In genomic region chr4:31234494-31234893, GRCh38 we compare ENCODE assay signal across 13 cellular contexts.
DNase-seq lines count a peak whose midpoint lies in the region; ATAC-seq and TF ChIP-seq lines count a peak whose summit lies in the region.
"Had no signal": no experiment of that assay in that cellular context is flagged by ENCODE, and none has a peak within 500 bp of the region (broad histone marks: within the 10 kb centered on the region; RNA-seq: fewer than 3 reads in every experiment).

No MANE protein-coding gene starts in this region.

- peak overlapping the region; percentile 11; the same call in 1 of the 2 replicates for H3K27ac Mint-ChIP-seq in WTC11
- H3K27ac Mint-ChIP-seq in effector memory CD8-positive, alpha-beta T cell: no peak overlapping the region
- H3K27ac Mint-ChIP-seq in activated naive CD8-positive, alpha-beta T cell treated with anti-CD3 and anti-CD28 coated beads for 36 hours: no peak overlapping the region
- H3K27ac Mint-ChIP-seq: activated naive CD8-positive, alpha-beta T cell treated with anti-CD3 and anti-CD28 coated beads, Interleukin-2, amount 10 ng/mL, durations not matched to agents 7 days and 5 days had no signal

- no peaks in the 10 kb centered on the region for H3K27me3 Mint-ChIP-seq in WTC11 (ENCODE audit: low read depth)
- no peaks in the 10 kb centered on the region for H3K27me3 Mint-ChIP-seq in effector memory CD8-positive, alpha-beta T cell
- H3K27me3 Mint-ChIP-seq in activated naive CD8-positive, alpha-beta T cell treated with anti-CD3 and anti-CD28 coated beads for 36 hours: no peaks in the 10 kb centered on the region
- H3K27me3 Mint-ChIP-seq: activated naive CD8-positive, alpha-beta T cell treated with anti-CD3 and anti-CD28 coated beads, Interleukin-2, amount 10 ng/mL, durations not matched to agents 7 days and 5 days had no signal

- POLR2A ChIA-PET in WTC11 (lab: Charles Lee): interaction anchor here (0.7 kb wide), 1 partner anchor 25 kb away, joined by 4 read pairs; no protein-coding TSS in a partner anchor

- H3K9me3 Mint-ChIP-seq in WTC11: peaks cover 20% of the 10 kb centered on the region
- H3K9me3 Mint-ChIP-seq in effector memory CD8-positive, alpha-beta T cell: peaks cover 10 to 12% of the 10 kb centered on the region in 2 donors
- no peaks in the 10 kb centered on the region for H3K9me3 Mint-ChIP-seq in activated naive CD8-positive, alpha-beta T cell treated with anti-CD3 and anti-CD28 coated beads for 36 hours

- H3K4me1 Mint-ChIP-seq in WTC11: peaks cover 29% of the 10 kb centered on the region
- H3K4me1 Mint-ChIP-seq in effector memory CD8-positive, alpha-beta T cell (ENCODE audit: low read depth in 2 of 2): no peaks in the 10 kb centered on the region
- no peaks in the 10 kb centered on the region for H3K4me1 Mint-ChIP-seq in activated naive CD8-positive, alpha-beta T cell treated with anti-CD3 and anti-CD28 coated beads for 36 hours
- H3K4me1 Mint-ChIP-seq: activated naive CD8-positive, alpha-beta T cell treated with anti-CD3 and anti-CD28 coated beads, Interleukin-2, amount 10 ng/mL, durations not matched to agents 7 days and 5 days had no signal

- no peak for TF ChIP-seq CTCF in WTC11 (IDR thresholded peaks at IDR 0.05)

- DNase-seq in EL: peak; percentile 11
- peak; percentile 42 for DNase-seq in WTC11 (ENCODE audit: low spot score)
- DNase-seq in stimulated activated CD4-positive, alpha-beta T cell treated with anti-CD3 and anti-CD28 coated beads, Interleukin-15, amount 100 ng/mL, for 24 hours: no peak
- no peak for DNase-seq in GDM1 (lab: John Stamatoyannopoulos, UW)
- DNase-seq in effector memory CD8-positive, alpha-beta T cell: no peak
- DNase-seq in activated naive CD8-positive, alpha-beta T cell treated with anti-CD3 and anti-CD28 coated beads for 36 hours: no peak
- DNase-seq: activated CD4-positive, alpha-beta T cell treated with anti-CD3 and anti-CD28 coated beads for 48 hours; activated naive CD8-positive, alpha-beta T cell treated with anti-CD3 and anti-CD28 coated beads, Interleukin-2, amount 10 ng/mL, durations not matched to agents 7 days and 5 days; C1 segment of cervical spinal cord; dorsolateral prefrontal cortex; NCI-H2081 treated with DMSO at 0.1 percent for 48 hours had no signal

- no peak overlapping the region for H3K4me3 Mint-ChIP-seq in WTC11
- no peak overlapping the region for H3K4me3 Mint-ChIP-seq in effector memory CD8-positive, alpha-beta T cell
- H3K4me3 Mint-ChIP-seq in activated naive CD8-positive, alpha-beta T cell treated with anti-CD3 and anti-CD28 coated beads for 36 hours: no peak overlapping the region
- H3K4me3 Mint-ChIP-seq: activated naive CD8-positive, alpha-beta T cell treated with anti-CD3 and anti-CD28 coated beads, Interleukin-2, amount 10 ng/mL, durations not matched to agents 7 days and 5 days had no signal

- CTCF ChIA-PET in WTC11 (lab: Charles Lee): no interaction called here

- H3K36me3 Mint-ChIP-seq in WTC11: peaks cover 12% of the 10 kb centered on the region
- no peaks in the 10 kb centered on the region for H3K36me3 Mint-ChIP-seq in effector memory CD8-positive, alpha-beta T cell (ENCODE audit: insufficient read depth)
- H3K36me3 Mint-ChIP-seq in activated naive CD8-positive, alpha-beta T cell treated with anti-CD3 and anti-CD28 coated beads for 36 hours: no peaks in the 10 kb centered on the region
- H3K36me3 Mint-ChIP-seq: activated naive CD8-positive, alpha-beta T cell treated with anti-CD3 and anti-CD28 coated beads, Interleukin-2, amount 10 ng/mL, durations not matched to agents 7 days and 5 days had no signal

- ATAC-seq in GM19324 (IDR thresholded peaks at IDR 0.05; ENCODE audit: low FRiP score, unreplicated experiment) (peak; percentile 78), HG03103 (IDR thresholded peaks at IDR 0.05; ENCODE audit: low read depth, unreplicated experiment) (peak; percentile 50), WTC11 (peak; percentile 79)
- ATAC-seq in effector memory CD8-positive, alpha-beta T cell (replicated peaks): no peak

TF ChIP-seq in WTC11, 78 proteins besides CTCF, POLR2A, EP300 and RAD21:
- TF ChIP-seq KAT7 (CRISPR knock-in tag; IDR thresholded peaks at IDR 0.05; ENCODE audit: borderline replicate concordance): no peak
- 0 out of 2 replicates have a peak, but pooled peaks have one; percentile 82 for TF ChIP-seq TP53 (CRISPR knock-in tag; IDR thresholded peaks at IDR 0.05)

Comparison
In these comparisons a context has a peak if more than half of its experiments do, and no peak if none do; other contexts are left out.
1. DNase-seq: peak in EL (single experiment) and WTC11 (single experiment); none in stimulated activated CD4-positive, alpha-beta T cell treated with anti-CD3 and anti-CD28 coated beads, Interleukin-15, amount 100 ng/mL, for 24 hours (single experiment), GDM1 (single experiment), effector memory CD8-positive, alpha-beta T cell (0 of 3) and activated naive CD8-positive, alpha-beta T cell treated with anti-CD3 and anti-CD28 coated beads for 36 hours (single experiment).